1 cellular context compared by ENCODE assay signal in genomic region chr21:43749686-43750262, GRCh38.
TF ChIP-seq lines count a peak whose summit lies in the region.

No MANE protein-coding gene starts in this region.

TF ChIP-seq in WTC11, 78 proteins besides CTCF, POLR2A, EP300 and RAD21 (continued from another document):
- TF ChIP-seq ARID4B (CRISPR knock-in tag; IDR thresholded peaks at IDR 0.05; ENCODE audit: borderline replicate concordance) (no peak), RELA (CRISPR knock-in tag; IDR thresholded peaks at IDR 0.05; ENCODE audit: borderline replicate concordance) (no peak), ZNF416 (CRISPR knock-in tag; IDR thresholded peaks at IDR 0.05) (no peak), TEAD1 (CRISPR knock-in tag; IDR thresholded peaks at IDR 0.05) (no peak), FOXP4 (CRISPR knock-in tag; IDR thresholded peaks at IDR 0.05) (no peak), IRF2 (CRISPR knock-in tag; IDR thresholded peaks at IDR 0.05; ENCODE audit: borderline replicate concordance, low read depth) (no peak)
